In the genomic region with DNA sequence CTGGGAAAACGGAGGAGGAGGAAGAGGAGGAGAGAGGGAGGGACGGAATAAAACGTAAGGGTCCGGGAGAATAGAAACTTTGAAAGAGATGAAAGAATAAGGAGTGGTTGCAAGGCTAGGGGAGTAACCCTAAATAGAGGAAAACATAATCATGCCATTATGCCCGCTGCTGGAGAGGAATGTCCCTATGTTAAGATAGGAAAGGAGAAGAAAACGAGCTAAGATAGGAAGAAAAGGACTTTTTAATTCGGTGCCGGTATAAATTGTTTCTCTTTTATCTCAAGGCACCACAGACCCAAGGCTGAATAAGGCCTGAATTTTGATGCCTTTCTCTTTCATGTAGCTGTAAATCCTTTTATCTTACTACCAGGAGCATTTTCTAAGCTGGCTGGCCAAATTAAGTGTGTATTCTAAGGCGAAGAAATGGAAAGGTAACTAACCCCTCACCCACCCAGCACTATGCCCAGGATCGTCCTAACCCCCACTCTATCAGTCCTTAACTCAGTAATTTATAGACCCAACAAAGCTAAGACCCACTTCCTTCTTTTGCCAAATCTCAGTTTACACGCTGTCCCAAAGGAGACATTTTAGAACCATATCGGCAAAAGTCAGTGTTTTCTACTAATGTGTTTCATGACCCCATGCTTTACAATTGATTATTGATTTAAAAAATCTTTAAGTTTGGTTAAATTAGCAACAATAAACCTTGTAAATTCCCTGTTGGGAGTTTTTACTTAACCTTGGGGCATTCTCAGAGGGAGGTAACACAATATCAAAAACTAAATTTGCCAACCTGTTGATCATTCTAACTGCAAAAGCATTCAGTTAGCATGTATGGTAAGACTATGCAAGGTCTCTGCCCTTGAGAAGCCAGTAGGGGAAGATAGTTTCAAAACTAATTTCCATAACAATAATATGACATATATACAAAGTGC, we compare ENCODE assay signal across 1 cellular context.
TF ChIP-seq lines count a peak whose summit lies in the region.

No MANE protein-coding gene starts in this region.

TF ChIP-seq in IMR-90, 13 proteins besides CTCF, POLR2A, EP300 and RAD21 (continued from another document):
- TF ChIP-seq, protein P1, sequence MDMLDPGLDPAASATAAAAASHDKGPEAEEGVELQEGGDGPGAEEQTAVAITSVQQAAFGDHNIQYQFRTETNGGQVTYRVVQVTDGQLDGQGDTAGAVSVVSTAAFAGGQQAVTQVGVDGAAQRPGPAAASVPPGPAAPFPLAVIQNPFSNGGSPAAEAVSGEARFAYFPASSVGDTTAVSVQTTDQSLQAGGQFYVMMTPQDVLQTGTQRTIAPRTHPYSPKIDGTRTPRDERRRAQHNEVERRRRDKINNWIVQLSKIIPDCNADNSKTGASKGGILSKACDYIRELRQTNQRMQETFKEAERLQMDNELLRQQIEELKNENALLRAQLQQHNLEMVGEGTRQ (IDR thresholded peaks at IDR 0.05; ENCODE audit: low read depth, low read length): no peak
- TF ChIP-seq MAZ (IDR thresholded peaks at IDR 0.05; ENCODE audit: borderline replicate concordance, low read depth, low read length) (no peak), FOS (IDR thresholded peaks at IDR 0.05; ENCODE audit: low read depth, low read length) (no peak)
